In the genomic region with DNA sequence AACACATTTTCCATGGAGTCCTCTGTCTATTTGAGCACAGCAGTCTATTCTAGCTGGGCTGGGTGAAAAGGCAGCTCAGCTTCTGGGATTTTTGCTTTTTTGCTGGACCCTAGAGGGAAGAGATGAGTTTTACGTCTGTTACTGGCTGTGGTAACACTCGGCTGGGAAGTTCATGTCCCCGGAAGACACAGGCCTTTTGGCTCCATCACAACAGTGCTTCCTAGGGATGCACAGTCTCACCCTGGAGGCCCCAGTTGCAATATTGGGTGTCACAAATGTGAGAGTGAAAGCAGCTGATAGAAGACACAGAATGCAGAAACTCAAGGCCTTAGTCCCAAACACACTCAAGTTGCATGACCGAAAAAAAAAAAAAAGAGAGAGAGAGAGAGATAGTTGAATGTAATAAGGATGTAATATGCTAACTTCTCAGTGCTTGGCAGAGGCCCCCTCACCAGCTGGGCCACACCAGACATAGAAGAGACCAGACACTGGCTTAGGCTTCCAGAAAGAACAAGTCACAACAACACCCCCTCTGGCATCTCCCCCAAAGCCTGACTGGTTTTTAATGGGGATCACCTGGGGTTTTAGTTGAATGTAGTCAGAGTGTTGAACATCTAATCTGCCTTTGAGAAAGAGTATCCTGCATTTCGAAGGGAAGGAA, we compare ENCODE assay signal across 19 cellular contexts.
A peak's percentile ranks its signal among the peaks of the same experiment; 100 is the strongest.
DNase-seq lines count a peak whose midpoint lies in the region; ATAC-seq and TF ChIP-seq lines count a peak whose summit lies in the region.
"Had no signal": no experiment of that assay in that cellular context is flagged by ENCODE, and none has a peak within 500 bp of the region (broad histone marks: within the 10 kb centered on the region; RNA-seq: fewer than 3 reads in every experiment).

No MANE protein-coding gene starts in this region.

- peak overlapping the region; percentile 45 for H2AFZ ChIP-seq in ACC112 (ENCODE audit: low read length, unreplicated experiment)
- H2AFZ ChIP-seq in parathyroid adenoma, result no peak overlapping the region

- TF ChIP-seq CTCF in WTC11 (IDR thresholded peaks at IDR 0.05) (no peak), left ventricle myocardium inferior (IDR thresholded peaks at IDR 0.05; ENCODE audit: borderline replicate concordance) (no peak), parathyroid adenoma (IDR thresholded peaks at IDR 0.05) (no peak)

- H3K27ac Mint-ChIP-seq in WTC11, result peak overlapping the region; percentile 71
- H3K27ac Mint-ChIP-seq: activated CD8-positive, alpha-beta T cell treated with anti-CD3 and anti-CD28 coated beads for 36 hours; activated naive CD8-positive, alpha-beta T cell treated with anti-CD3 and anti-CD28 coated beads, Interleukin-2, amount 50 U/mL, for 24 hours had no signal

- H3K4me1 ChIP-seq in ACC112 (ENCODE audit: control insufficient read depth, insufficient read depth, low read length, unreplicated experiment) (peaks cover 4% of the 10 kb centered on the region), left ventricle myocardium inferior (peaks cover 23% of the 10 kb centered on the region), parathyroid adenoma (no peaks in the 10 kb centered on the region)
- H3K4me1 ChIP-seq: BLaER1 treated with 17β-estradiol and CSF1 and Interleukin-3, amounts not matched to agents 10 nM and 100 nM; prostate gland had no signal

- H3K4me1 Mint-ChIP-seq in WTC11, result peaks cover 42% of the 10 kb centered on the region
- H3K4me1 Mint-ChIP-seq: activated naive CD8-positive, alpha-beta T cell treated with anti-CD3 and anti-CD28 coated beads, Interleukin-2, amount 50 U/mL, for 24 hours had no signal

- peak; percentile 9; the same call in 1 of the 2 replicates for ATAC-seq in WTC11
- ATAC-seq: activated CD8-positive, alpha-beta T cell treated with anti-CD3 and anti-CD28 coated beads for 36 hours; activated naive CD8-positive, alpha-beta T cell treated with anti-CD3 and anti-CD28 coated beads, Interleukin-2, amount 50 U/mL, for 24 hours; left colon had no signal

- H3K27ac ChIP-seq in ACC112 (ENCODE audit: low read depth, low read length), result no peak overlapping the region
- H3K27ac ChIP-seq in left ventricle myocardium inferior (replicated peaks), result peak overlapping the region; percentile 71
- peak overlapping the region; percentile 7 for H3K27ac ChIP-seq in parathyroid adenoma
- H3K27ac ChIP-seq: BLaER1 treated with 17β-estradiol and CSF1 and Interleukin-3, amounts not matched to agents 10 nM and 100 nM; prostate gland had no signal

- H3K27me3 Mint-ChIP-seq in WTC11 (ENCODE audit: low read depth), result peaks cover 19% of the 10 kb centered on the region
- H3K27me3 Mint-ChIP-seq: activated CD8-positive, alpha-beta T cell treated with anti-CD3 and anti-CD28 coated beads for 36 hours; activated naive CD8-positive, alpha-beta T cell treated with anti-CD3 and anti-CD28 coated beads, Interleukin-2, amount 50 U/mL, for 24 hours had no signal

- CTCF ChIA-PET in WTC11 (lab: Charles Lee), result interaction anchor here (1.5 kb wide), 1 partner anchor 550 kb away, joined by 3 read pairs; no protein-coding TSS in a partner anchor

- H3K9me3 ChIP-seq in left ventricle myocardium inferior (replicated peaks), result peaks cover 23% of the 10 kb centered on the region
- H3K9me3 ChIP-seq in parathyroid adenoma (ENCODE audit: control insufficient read depth, low read length), result no peaks in the 10 kb centered on the region
- H3K9me3 ChIP-seq: prostate gland had no signal

- peaks cover 21% of the 10 kb centered on the region for H3K36me3 Mint-ChIP-seq in WTC11

- peak overlapping the region; percentile 35; the same call in 1 of the 2 replicates for H3K4me3 Mint-ChIP-seq in WTC11
- H3K4me3 Mint-ChIP-seq: activated CD8-positive, alpha-beta T cell treated with anti-CD3 and anti-CD28 coated beads for 36 hours; activated naive CD8-positive, alpha-beta T cell treated with anti-CD3 and anti-CD28 coated beads, Interleukin-2, amount 50 U/mL, for 24 hours had no signal

- H3K4me3 ChIP-seq in ACC112 (ENCODE audit: low read depth, low read length) (no peak overlapping the region), left ventricle myocardium inferior (no peak overlapping the region), parathyroid adenoma (ENCODE audit: low read depth, low read length) (no peak overlapping the region)
- H3K4me3 ChIP-seq: BLaER1 treated with 17β-estradiol and CSF1 and Interleukin-3, amounts not matched to agents 10 nM and 100 nM; prostate gland had no signal

- intact Hi-C loops in left ventricle myocardium inferior (cut with micrococcal nuclease), result no loop called here

- H3K9me3 Mint-ChIP-seq in WTC11, result peaks cover 26% of the 10 kb centered on the region

- no peak for DNase-seq in WTC11 (ENCODE audit: low spot score)
- peak; percentile 30 for DNase-seq in left ventricle myocardium inferior
- no peak for DNase-seq in anterior cingulate cortex (lab: John Stamatoyannopoulos, UW)
- DNase-seq in NCI-H2196 (lab: John Stamatoyannopoulos, UW; ENCODE audit: unreplicated experiment), result no peak
- DNase-seq in AG08396 (ENCODE audit: low spot score), result no peak
- DNase-seq in DMS153 treated with DMSO at 0.1 percent for 48 hours (lab: John Stamatoyannopoulos, UW; ENCODE audit: unreplicated experiment), result no peak
- DNase-seq: ACHN; activated CD4-positive, CD25-positive, alpha-beta regulatory T cell; activated CD8-positive, alpha-beta T cell treated with anti-CD3 and anti-CD28 coated beads for 36 hours; activated gamma-delta T cell; activated naive CD8-positive, alpha-beta T cell treated with anti-CD3 and anti-CD28 coated beads, Interleukin-2, amount 50 U/mL, for 24 hours; activated T-cell treated with anti-CD3 and anti-CD28 coated beads for 4 hours; cortex of kidney; left colon; NCI-H1105 had no signal

- H3K79me2 ChIP-seq in ACC112 (ENCODE audit: control insufficient read depth, insufficient read depth, low read length, unreplicated experiment) (no peaks in the 10 kb centered on the region), parathyroid adenoma (no peaks in the 10 kb centered on the region)

- H3K36me3 ChIP-seq in ACC112 (ENCODE audit: insufficient read depth, low read length) (0 out of 2 replicates have a peak, but pooled peaks cover 2% of the 10 kb centered on the region), left ventricle myocardium inferior (no peaks in the 10 kb centered on the region), parathyroid adenoma (ENCODE audit: control insufficient read depth, insufficient read depth, low read length) (no peaks in the 10 kb centered on the region)
- H3K36me3 ChIP-seq: BLaER1 treated with 17β-estradiol and CSF1 and Interleukin-3, amounts not matched to agents 10 nM and 100 nM; prostate gland had no signal

- H3K27me3 ChIP-seq in ACC112 (ENCODE audit: insufficient read depth, low read length) (no peaks in the 10 kb centered on the region), left ventricle myocardium inferior (ENCODE audit: low read depth) (no peaks in the 10 kb centered on the region), parathyroid adenoma (ENCODE audit: control insufficient read depth, insufficient read depth, low read length) (no peaks in the 10 kb centered on the region)
- H3K27me3 ChIP-seq: BLaER1 treated with 17β-estradiol and CSF1 and Interleukin-3, amounts not matched to agents 10 nM and 100 nM had no signal

- POLR2A ChIA-PET in WTC11 (lab: Charles Lee), result interaction anchor here (0.7 kb wide), 1 partner anchor 235 kb away, joined by 3 read pairs; no protein-coding TSS in a partner anchor

- H3K9ac ChIP-seq in parathyroid adenoma, result no peak overlapping the region
- H3K9ac ChIP-seq: BLaER1 treated with 17β-estradiol and CSF1 and Interleukin-3, amounts not matched to agents 10 nM and 100 nM had no signal

- no peak overlapping the region for H3K4me2 ChIP-seq in parathyroid adenoma (ENCODE audit: low read length)
- H3K4me2 ChIP-seq: BLaER1 treated with 17β-estradiol and CSF1 and Interleukin-3, amounts not matched to agents 10 nM and 100 nM had no signal

TF ChIP-seq in WTC11, 78 proteins besides CTCF, POLR2A, EP300 and RAD21 (continues in another document):
- TF ChIP-seq ATF3 (CRISPR knock-in tag; conservative IDR thresholded peaks at IDR 0.05) (no peak), ZNF396 (CRISPR knock-in tag; IDR thresholded peaks at IDR 0.05; ENCODE audit: borderline replicate concordance) (no peak), NR2C2 (CRISPR knock-in tag; IDR thresholded peaks at IDR 0.05) (no peak), SOX15 (CRISPR knock-in tag; IDR thresholded peaks at IDR 0.05) (no peak)
- TF ChIP-seq, protein P1, sequence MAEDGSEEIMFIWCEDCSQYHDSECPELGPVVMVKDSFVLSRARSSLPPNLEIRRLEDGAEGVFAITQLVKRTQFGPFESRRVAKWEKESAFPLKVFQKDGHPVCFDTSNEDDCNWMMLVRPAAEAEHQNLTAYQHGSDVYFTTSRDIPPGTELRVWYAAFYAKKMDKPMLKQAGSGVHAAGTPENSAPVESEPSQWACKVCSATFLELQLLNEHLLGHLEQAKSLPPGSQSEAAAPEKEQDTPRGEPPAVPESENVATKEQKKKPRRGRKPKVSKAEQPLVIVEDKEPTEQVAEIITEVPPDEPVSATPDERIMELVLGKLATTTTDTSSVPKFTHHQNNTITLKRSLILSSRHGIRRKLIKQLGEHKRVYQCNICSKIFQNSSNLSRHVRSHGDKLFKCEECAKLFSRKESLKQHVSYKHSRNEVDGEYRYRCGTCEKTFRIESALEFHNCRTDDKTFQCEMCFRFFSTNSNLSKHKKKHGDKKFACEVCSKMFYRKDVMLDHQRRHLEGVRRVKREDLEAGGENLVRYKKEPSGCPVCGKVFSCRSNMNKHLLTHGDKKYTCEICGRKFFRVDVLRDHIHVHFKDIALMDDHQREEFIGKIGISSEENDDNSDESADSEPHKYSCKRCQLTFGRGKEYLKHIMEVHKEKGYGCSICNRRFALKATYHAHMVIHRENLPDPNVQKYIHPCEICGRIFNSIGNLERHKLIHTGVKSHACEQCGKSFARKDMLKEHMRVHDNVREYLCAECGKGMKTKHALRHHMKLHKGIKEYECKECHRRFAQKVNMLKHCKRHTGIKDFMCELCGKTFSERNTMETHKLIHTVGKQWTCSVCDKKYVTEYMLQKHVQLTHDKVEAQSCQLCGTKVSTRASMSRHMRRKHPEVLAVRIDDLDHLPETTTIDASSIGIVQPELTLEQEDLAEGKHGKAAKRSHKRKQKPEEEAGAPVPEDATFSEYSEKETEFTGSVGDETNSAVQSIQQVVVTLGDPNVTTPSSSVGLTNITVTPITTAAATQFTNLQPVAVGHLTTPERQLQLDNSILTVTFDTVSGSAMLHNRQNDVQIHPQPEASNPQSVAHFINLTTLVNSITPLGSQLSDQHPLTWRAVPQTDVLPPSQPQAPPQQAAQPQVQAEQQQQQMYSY (CRISPR knock-in tag; IDR thresholded peaks at IDR 0.05), result no peak
